ENCODE assay signal across 32 cellular contexts in the genomic region with DNA sequence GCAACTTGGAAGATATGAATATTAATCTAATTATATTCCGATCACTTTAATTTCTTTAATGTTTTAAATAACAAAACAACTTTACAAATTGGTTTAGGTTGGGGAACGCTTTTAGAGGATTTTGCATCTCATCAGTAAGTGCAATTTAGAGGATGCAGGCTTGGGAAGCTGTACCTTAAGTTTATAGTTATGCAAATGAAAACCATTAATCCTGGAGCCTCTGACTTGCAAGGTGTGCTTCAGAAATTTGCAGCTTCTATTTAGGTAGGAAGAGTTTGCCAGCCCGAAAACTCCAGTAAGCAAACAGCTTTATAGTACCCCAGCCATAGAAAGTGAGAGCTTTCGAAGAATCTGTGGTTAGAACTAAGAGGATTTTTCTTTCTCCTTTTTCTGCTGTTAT.
"Had no signal": no experiment of that assay in that cellular context is flagged by ENCODE, and none has a peak within 500 bp of the region (broad histone marks: within the 10 kb centered on the region; RNA-seq: fewer than 3 reads in every experiment).

No MANE protein-coding gene starts in this region.

- H3K36me3 ChIP-seq: breast epithelium, esophagus muscularis mucosa, heart left ventricle, left lung, lower lobe of right lung, right atrium auricular region, stomach, suprapubic skin, tibial nerve, WERI-Rb-1 had no signal

- H3K27ac ChIP-seq: breast epithelium, esophagus muscularis mucosa, foreskin keratinocyte, heart left ventricle, left lung, lower lobe of right lung, right atrium auricular region, stomach, suprapubic skin, tibial nerve, WERI-Rb-1 had no signal

- H3K9me3 Mint-ChIP-seq: activated T-helper 17 cell treated with anti-CD3 and anti-CD28 coated beads, Interleukin-2, amount 50 U/mL, for 72 hours; dendritic cell treated with granulocyte-macrophage colony-stimulating factor and Interleukin-4, amounts not matched to agents 40 ng/mL and 50 ng/mL, for 4 days; stimulated activated naive B cell treated with anti-CD40 and anti-IgM and Interleukin-4, amounts not matched to agents 10 μg/mL and 1 μg/mL and 100 μg/mL, for 72 hours had no signal

- H3K4me1 Mint-ChIP-seq: activated CD4-positive, alpha-beta memory T cell treated with anti-CD3 and anti-CD28 coated beads, Interleukin-2, amount 10 ng/mL, durations not matched to agents 7 days and 5 days; activated CD4-positive, alpha-beta T cell treated with anti-CD3 and anti-CD28 coated beads, Interleukin-2, amount 10 ng/mL, durations not matched to agents 7 days and 5 days; activated T-helper 17 cell treated with anti-CD3 and anti-CD28 coated beads, Interleukin-2, amount 50 U/mL, for 72 hours; naive thymus-derived CD8-positive, alpha-beta T cell; neural crest cell; stimulated activated naive B cell treated with anti-CD40 and anti-IgM and Interleukin-4, amounts not matched to agents 10 μg/mL and 1 μg/mL and 100 μg/mL, for 72 hours had no signal

- H3K4me3 ChIP-seq: breast epithelium, esophagus muscularis mucosa, heart left ventricle, left lung, lower lobe of right lung, right atrium auricular region, smooth muscle cell, stomach, suprapubic skin, tibial nerve had no signal

- DNase-seq: activated CD4-positive, alpha-beta memory T cell treated with anti-CD3 and anti-CD28 coated beads, Interleukin-2, amount 10 ng/mL, durations not matched to agents 7 days and 5 days; activated CD4-positive, alpha-beta T cell treated with anti-CD3 and anti-CD28 coated beads for 1 hour; activated CD4-positive, alpha-beta T cell treated with anti-CD3 and anti-CD28 coated beads, Interleukin-2, amount 10 ng/mL, durations not matched to agents 7 days and 5 days; activated CD8-positive, alpha-beta memory T cell treated with anti-CD3 and anti-CD28 coated beads, Interleukin-2, amount 50 U/mL, for 48 hours; activated gamma-delta T cell treated with Interleukin-2 at 50 U/mL for 16 hours; activated naive CD4-positive, alpha-beta T cell treated with anti-CD3 and anti-CD28 coated beads, Interleukin-2, amount 50 U/mL, for 16 hours; activated T-cell treated with anti-CD3 and anti-CD28 coated beads, Interleukin-2, amount 50 U/mL, for 24 hours; amygdala; central memory CD4-positive, alpha-beta T cell; heart left ventricle; left lung; lower lobe of right lung; mesenchymal stem cell; naive thymus-derived CD8-positive, alpha-beta T cell; occipital lobe; stimulated activated CD4-positive, alpha-beta T cell treated with anti-CD3 and anti-CD28 coated beads, Interleukin-15, amount 100 ng/mL, for 24 hours; stimulated activated CD4-positive, alpha-beta T cell treated with anti-CD3 and anti-CD28 coated beads, Interleukin-2, amount 100 ng/mL, for 24 hours; stimulated activated naive B cell treated with anti-CD40 and anti-IgM and Interleukin-4, amounts not matched to agents 10 μg/mL and 1 μg/mL and 100 μg/mL, for 72 hours; stomach; T-helper 9 cell; WERI-Rb-1 had no signal

- H3K27me3 Mint-ChIP-seq: activated CD4-positive, alpha-beta memory T cell treated with anti-CD3 and anti-CD28 coated beads, Interleukin-2, amount 10 ng/mL, durations not matched to agents 7 days and 5 days; activated CD4-positive, alpha-beta T cell treated with anti-CD3 and anti-CD28 coated beads, Interleukin-2, amount 10 ng/mL, durations not matched to agents 7 days and 5 days; activated T-cell treated with anti-CD3 and anti-CD28 coated beads, Interleukin-2, amount 50 U/mL, for 24 hours; activated T-helper 17 cell treated with anti-CD3 and anti-CD28 coated beads, Interleukin-2, amount 50 U/mL, for 72 hours; naive thymus-derived CD8-positive, alpha-beta T cell had no signal

- H3K4me3 Mint-ChIP-seq: activated CD4-positive, alpha-beta memory T cell treated with anti-CD3 and anti-CD28 coated beads, Interleukin-2, amount 10 ng/mL, durations not matched to agents 7 days and 5 days; activated CD4-positive, alpha-beta T cell treated with anti-CD3 and anti-CD28 coated beads, Interleukin-2, amount 10 ng/mL, durations not matched to agents 7 days and 5 days; activated T-cell treated with anti-CD3 and anti-CD28 coated beads, Interleukin-2, amount 50 U/mL, for 24 hours; activated T-helper 17 cell treated with anti-CD3 and anti-CD28 coated beads, Interleukin-2, amount 50 U/mL, for 72 hours; dendritic cell treated with granulocyte-macrophage colony-stimulating factor and Interleukin-4, amounts not matched to agents 40 ng/mL and 50 ng/mL, for 4 days; naive thymus-derived CD8-positive, alpha-beta T cell; neural crest cell; stimulated activated naive B cell treated with anti-CD40 and anti-IgM and Interleukin-4, amounts not matched to agents 10 μg/mL and 1 μg/mL and 100 μg/mL, for 72 hours; T-helper 1 cell treated with Interleukin-12 subunit alpha and Interleukin-12 subunit beta and Interleukin-4 antibody, amounts not matched to agents 30 μg/mL and 1 μg/mL, for 36 hours had no signal

- H3K36me3 Mint-ChIP-seq: stimulated activated naive B cell treated with anti-CD40 and anti-IgM and Interleukin-4, amounts not matched to agents 10 μg/mL and 1 μg/mL and 100 μg/mL, for 72 hours had no signal

- H3K27ac Mint-ChIP-seq: activated CD4-positive, alpha-beta memory T cell treated with anti-CD3 and anti-CD28 coated beads, Interleukin-2, amount 10 ng/mL, durations not matched to agents 7 days and 5 days; activated CD4-positive, alpha-beta T cell treated with anti-CD3 and anti-CD28 coated beads, Interleukin-2, amount 10 ng/mL, durations not matched to agents 7 days and 5 days; activated T-cell treated with anti-CD3 and anti-CD28 coated beads, Interleukin-2, amount 50 U/mL, for 24 hours; activated T-helper 17 cell treated with anti-CD3 and anti-CD28 coated beads, Interleukin-2, amount 50 U/mL, for 72 hours; dendritic cell treated with granulocyte-macrophage colony-stimulating factor and Interleukin-4, amounts not matched to agents 40 ng/mL and 50 ng/mL, for 4 days; naive thymus-derived CD8-positive, alpha-beta T cell; stimulated activated naive B cell treated with anti-CD40 and anti-IgM and Interleukin-4, amounts not matched to agents 10 μg/mL and 1 μg/mL and 100 μg/mL, for 72 hours; T-helper 1 cell treated with Interleukin-12 subunit alpha and Interleukin-12 subunit beta and Interleukin-4 antibody, amounts not matched to agents 30 μg/mL and 1 μg/mL, for 36 hours had no signal

- H3K27me3 ChIP-seq: breast epithelium, esophagus muscularis mucosa, foreskin keratinocyte, heart left ventricle, left lung, right atrium auricular region, stomach, suprapubic skin, tibial nerve had no signal

- H3K9me3 ChIP-seq: breast epithelium, esophagus muscularis mucosa, left lung, lower lobe of right lung, right atrium auricular region, stomach, suprapubic skin had no signal

- ATAC-seq: activated T-helper 17 cell treated with anti-CD3 and anti-CD28 coated beads, Interleukin-2, amount 50 U/mL, for 72 hours; foreskin keratinocyte; heart left ventricle; left lung; lower lobe of right lung; naive thymus-derived CD8-positive, alpha-beta T cell; stimulated activated naive B cell treated with anti-CD40 and anti-IgM and Interleukin-4, amounts not matched to agents 10 μg/mL and 1 μg/mL and 100 μg/mL, for 72 hours had no signal

- H3K4me1 ChIP-seq: breast epithelium, esophagus muscularis mucosa, heart left ventricle, left lung, lower lobe of right lung, right atrium auricular region, stomach, tibial nerve had no signal
